In the genomic region with DNA sequence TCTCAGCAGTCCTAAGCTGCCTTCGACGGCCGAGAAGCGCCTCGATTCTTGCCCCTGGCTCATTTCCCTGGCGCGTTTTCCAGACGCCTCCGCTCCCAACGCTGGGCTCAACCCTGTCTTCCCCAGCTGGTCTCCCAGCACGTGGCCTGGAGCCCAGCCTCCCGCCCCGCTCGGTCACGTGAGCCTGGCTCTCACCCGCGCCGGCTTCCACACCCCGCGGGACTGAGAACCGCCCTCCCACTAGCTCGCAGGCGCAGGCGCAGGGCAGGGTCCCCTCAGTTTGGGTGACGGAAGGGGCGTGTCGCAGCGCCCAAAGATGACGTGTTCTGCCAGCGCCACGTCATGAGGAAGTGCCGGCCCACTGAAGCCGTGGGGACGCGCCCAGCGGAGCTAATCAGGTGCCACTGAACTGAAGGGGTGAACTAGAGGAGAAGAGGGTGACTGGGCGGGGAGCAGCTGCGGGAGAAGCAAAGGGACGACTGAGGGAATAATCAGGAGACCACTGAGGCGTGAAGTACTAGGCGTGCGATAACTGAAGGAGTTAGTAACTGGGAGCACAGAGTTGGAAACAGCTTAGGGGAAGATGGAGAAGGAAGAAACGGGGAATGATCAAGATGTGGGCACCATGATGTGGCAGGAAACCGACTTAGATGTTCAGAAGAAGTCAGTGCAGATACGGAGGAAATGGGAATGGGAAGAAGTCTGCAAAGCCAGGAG, we compare ENCODE assay signal across 8 cellular contexts.
DNase-seq lines count a peak whose midpoint lies in the region; ATAC-seq and TF ChIP-seq lines count a peak whose summit lies in the region.

A gene with protein sequence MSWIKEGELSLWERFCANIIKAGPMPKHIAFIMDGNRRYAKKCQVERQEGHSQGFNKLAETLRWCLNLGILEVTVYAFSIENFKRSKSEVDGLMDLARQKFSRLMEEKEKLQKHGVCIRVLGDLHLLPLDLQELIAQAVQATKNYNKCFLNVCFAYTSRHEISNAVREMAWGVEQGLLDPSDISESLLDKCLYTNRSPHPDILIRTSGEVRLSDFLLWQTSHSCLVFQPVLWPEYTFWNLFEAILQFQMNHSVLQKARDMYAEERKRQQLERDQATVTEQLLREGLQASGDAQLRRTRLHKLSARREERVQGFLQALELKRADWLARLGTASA (plus strand): TSS at position 343 of the 717 bp plus-strand sequence. CDS start 625 bp downstream, outside the sequence.

- peaks cover 19% of the 10 kb centered on the region for H3K4me1 Mint-ChIP-seq in central memory CD8-positive, alpha-beta T cell

- H3K4me3 Mint-ChIP-seq in central memory CD8-positive, alpha-beta T cell: peak within 1 kb of the TSS; percentile 90

- ATAC-seq in GM19025 (IDR thresholded peaks at IDR 0.05; ENCODE audit: low read depth, unreplicated experiment) (peak; percentile 97), HG03342 (IDR thresholded peaks at IDR 0.05; ENCODE audit: unreplicated experiment) (peak; percentile 90)
- ATAC-seq in central memory CD8-positive, alpha-beta T cell (replicated peaks; ENCODE audit: extremely low read depth, poor library complexity, severe bottlenecking): peak; percentile 98

- TF ChIP-seq CTCF in AG09309 (IDR thresholded peaks at IDR 0.05; ENCODE audit: control insufficient read depth, insufficient read depth, low read depth, low read length, missing control alignments): no peak

- H3K27ac Mint-ChIP-seq in central memory CD8-positive, alpha-beta T cell (ENCODE audit: low read depth): peak within 1 kb of the TSS; percentile 96

- H3K9me3 Mint-ChIP-seq in central memory CD8-positive, alpha-beta T cell: no peaks in the 10 kb centered on the region

- H3K27me3 Mint-ChIP-seq in central memory CD8-positive, alpha-beta T cell: peaks cover 8% of the 10 kb centered on the region

- DNase-seq in AG09309 (ENCODE audit: low read depth) (peak; percentile 84), NCI-H446 (lab: John Stamatoyannopoulos, UW) (peak; percentile 99 to 100), islet precursor cell (peak; percentile 99)
- peak; percentile 97 for DNase-seq in activated CD4-positive, CD25-positive, alpha-beta regulatory T cell treated with anti-CD3 and anti-CD28 coated beads, Interleukin-2, amount 50 U/mL, for 16 hours (ENCODE audit: low read depth, low spot score)
- DNase-seq in central memory CD8-positive, alpha-beta T cell (ENCODE audit: low spot score in 2 of 2): peak; percentile 94 to 97
- DNase-seq in stimulated activated CD4-positive, alpha-beta T cell treated with anti-CD3 and anti-CD28 coated beads, Interleukin-12 subunit alpha, Interleukin-12 subunit beta, amount 100 ng/mL, for 48 hours (ENCODE audit: low read depth in 2 of 3, low spot score in 1 of 3): peak; percentile 98

- peak within 1 kb of the TSS; percentile 78 for H3K4me3 ChIP-seq in AG09309 (ENCODE audit: control insufficient read depth, low read depth, low read length)

- peaks cover 12% of the 10 kb centered on the region for H3K36me3 Mint-ChIP-seq in central memory CD8-positive, alpha-beta T cell (ENCODE audit: insufficient read depth)

Comparison
In these comparisons a context has a peak if more than half of its experiments do, and no peak if none do; other contexts are left out.
1. Peak in every context shown above with its lines: DNase-seq, ATAC-seq and H3K4me3 ChIP-seq.